ENCODE assay signal across 25 cellular contexts in the genomic region with DNA sequence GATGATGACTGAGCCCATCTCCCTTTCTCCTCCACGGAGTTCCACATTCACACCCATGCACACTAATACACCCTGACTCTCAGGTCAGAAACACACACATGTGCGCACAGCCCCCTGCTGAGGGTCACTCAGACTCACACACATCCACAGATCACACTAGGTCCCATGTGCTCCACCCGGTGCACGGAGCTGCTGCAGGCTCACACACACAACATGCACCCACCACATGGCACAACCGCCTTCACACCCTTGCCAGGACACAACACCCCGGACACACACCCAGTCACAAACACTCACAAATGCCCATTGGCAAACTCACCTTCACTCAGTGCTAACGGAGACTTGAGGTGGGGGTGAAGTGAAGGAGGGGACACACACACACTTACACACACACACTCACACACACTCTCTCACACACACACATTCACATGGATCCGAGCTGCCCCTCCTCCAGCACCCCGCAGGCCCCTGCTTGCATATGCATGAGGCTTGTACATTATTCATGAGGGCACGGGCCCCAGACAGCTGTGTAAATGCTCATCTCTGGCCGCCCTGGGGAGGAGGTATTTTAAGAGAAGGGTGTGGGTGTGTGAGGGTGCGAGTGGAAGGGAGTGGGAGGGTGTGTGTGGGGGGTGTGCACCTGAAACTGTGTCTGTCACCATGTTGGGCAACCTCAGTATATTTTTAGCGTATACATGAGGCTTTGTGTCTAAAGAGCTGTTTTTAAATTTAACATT. TPM values are rescaled to one million over a fixed set of nuclear protein-coding genes. Genes with fewer than 3 reads are reported as not detected.
DNase-seq lines count a peak whose midpoint lies in the region; ATAC-seq and TF ChIP-seq lines count a peak whose summit lies in the region.
"Had no signal": no experiment of that assay in that cellular context is flagged by ENCODE, and none has a peak within 500 bp of the region (broad histone marks: within the 10 kb centered on the region; RNA-seq: fewer than 3 reads in every experiment).

No MANE protein-coding gene starts in this region.

- intact Hi-C loops in dorsolateral prefrontal cortex (cut with DNase I) = no loop called here
- intact Hi-C loops in transverse colon (cut with DNase I; ENCODE audit: low total_unique reads) = no loop called here

- no peaks in the 10 kb centered on the region for H3K79me2 ChIP-seq in osteoblast (ENCODE audit: insufficient read depth, low read length)

- TF ChIP-seq CTCF in dorsolateral prefrontal cortex (IDR thresholded peaks at IDR 0.05 in 54 of 56, conservative IDR thresholded peaks at IDR 0.05 in 2 of 56; ENCODE audit: low read depth in 1 of 56, partially characterized antibody in 56 of 56) (no peak), osteoblast (IDR thresholded peaks at IDR 0.05; ENCODE audit: extremely low read depth, low read depth, low read length) (no peak), transverse colon (IDR thresholded peaks at IDR 0.05) (no peak)

- ATAC-seq in GM18519 (IDR thresholded peaks at IDR 0.05; ENCODE audit: low FRiP score, unreplicated experiment) (no peak), GM18520 (IDR thresholded peaks at IDR 0.05; ENCODE audit: unreplicated experiment) (no peak)
- ATAC-seq: body of pancreas, Panc1 had no signal

- no peak for TF ChIP-seq EP300 in transverse colon (IDR thresholded peaks at IDR 0.05; ENCODE audit: low read depth)

- no peak overlapping the region for H3K4me2 ChIP-seq in osteoblast (ENCODE audit: insufficient read depth, low read length)

- peak overlapping the region in 51 of 59 donors; percentile 41 to 78 (median 62) for H3K4me3 ChIP-seq in dorsolateral prefrontal cortex
- no peak overlapping the region for H3K4me3 ChIP-seq in osteoblast (ENCODE audit: insufficient read depth, low read length)
- no peak overlapping the region for H3K4me3 ChIP-seq in transverse colon
- H3K4me3 ChIP-seq: body of pancreas, heart left ventricle, left ventricle myocardium inferior, spleen, upper lobe of left lung had no signal

- DNase-seq in DMS53 (lab: John Stamatoyannopoulos, UW) = peak; percentile 47
- no peak for DNase-seq in DMS53 treated with DMSO at 0.1 percent for 48 hours (lab: John Stamatoyannopoulos, UW; ENCODE audit: unreplicated experiment)
- peak; percentile 10 for DNase-seq in NCI-H146 treated with DMSO at 0.1 percent for 48 hours (lab: John Stamatoyannopoulos, UW; ENCODE audit: unreplicated experiment)
- DNase-seq in dorsolateral prefrontal cortex = peak in 2 of 10 donors; percentile 44 to 50
- DNase-seq in osteoblast (ENCODE audit: insufficient read length, low spot score, missing footprints) = peak; percentile 49
- no peak for DNase-seq in transverse colon
- DNase-seq: 8988T; activated CD8-positive, alpha-beta memory T cell treated with anti-CD3 and anti-CD28 coated beads, Interleukin-2, amount 50 U/mL, for 4 hours; BE2C; body of pancreas; heart left ventricle; immature natural killer cell; left ventricle myocardium inferior; NCI-H774; spleen; T-helper 17 cell; upper lobe of left lung; WERI-Rb-1 had no signal

- no peaks in the 10 kb centered on the region for H3K9me3 ChIP-seq in osteoblast (ENCODE audit: low read depth, low read length)
- H3K9me3 ChIP-seq in transverse colon = no peaks in the 10 kb centered on the region
- H3K9me3 ChIP-seq: BE2C, body of pancreas, heart left ventricle, left ventricle myocardium inferior, neutrophil, upper lobe of left lung had no signal

- no peak for TF ChIP-seq POLR2A in transverse colon (IDR thresholded peaks at IDR 0.05)

- in situ Hi-C loops in transverse colon (cut with MboI; ENCODE audit: low pct_ligation_motif_present in 1 of 4, low pct_unique_long_range_greater_than_20kb in 1 of 4, low sequenced_read_pairs in 3 of 4) = no loop called here

- H3K27ac ChIP-seq in dorsolateral prefrontal cortex = peak overlapping the region in 6 of 59 donors; percentile 6 to 73 (median 12)
- no peak overlapping the region for H3K27ac ChIP-seq in osteoblast (ENCODE audit: low read depth, low read length)
- H3K27ac ChIP-seq in transverse colon = no peak overlapping the region
- H3K27ac ChIP-seq: body of pancreas, heart left ventricle, left ventricle myocardium inferior, neutrophil, spleen, upper lobe of left lung, WERI-Rb-1 had no signal

- no peaks in the 10 kb centered on the region for H3K36me3 ChIP-seq in osteoblast (ENCODE audit: insufficient read depth, low read length)
- no peaks in the 10 kb centered on the region for H3K36me3 ChIP-seq in transverse colon
- H3K36me3 ChIP-seq: BE2C, heart left ventricle, left ventricle myocardium inferior, neutrophil, spleen, upper lobe of left lung, WERI-Rb-1 had no signal

- peaks cover 7% of the 10 kb centered on the region for H4K20me1 ChIP-seq in osteoblast (ENCODE audit: insufficient read depth, low read length)

- H3K27me3 ChIP-seq in dorsolateral prefrontal cortex (peaks cover 0 to 33% (median 4%) of the 10 kb centered on the region in 45 donors), osteoblast (ENCODE audit: insufficient read depth, low read length) (peaks cover 24% of the 10 kb centered on the region), transverse colon (peaks cover 74% of the 10 kb centered on the region)

- no peak overlapping the region for H2AFZ ChIP-seq in osteoblast (ENCODE audit: low read length)

- 40% methylated on average over 13 of the region's 13 CpGs; no CpG with 5 or more reads in 1 of the 2 donors for WGBS in transverse colon (ENCODE audit: low coverage in 1 of 2), 2 donors

- H3K4me1 ChIP-seq in osteoblast (ENCODE audit: insufficient read depth, low read length) (no peaks in the 10 kb centered on the region), transverse colon (no peaks in the 10 kb centered on the region)
- H3K4me1 ChIP-seq: BE2C, body of pancreas, heart left ventricle, left ventricle myocardium inferior, spleen, upper lobe of left lung had no signal

RNA-seq across cellular contexts. Expression of gene NCAN, which starts 2.2 kb away (rescaled TPM):
- total RNA-seq in dorsolateral prefrontal cortex = 100 to 1,000 TPM in 51 of 120 experiments, 10 to 100 TPM in 69; 41.7 to 274 (median 96.1) TPM
- under 0.01 TPM in 1 of 2 replicates, not detected in the other for total RNA-seq in osteoblast
- under 1 TPM in 1 of 4 donors, not detected in 3; 0.16 TPM for total RNA-seq in transverse colon
- total RNA-seq: body of pancreas, heart left ventricle, left ventricle myocardium inferior, mononuclear cell, renal cortical epithelial cell, SK-MEL-5, T-helper 17 cell had no signal

RNA-seq across cellular contexts. Expression of gene NR2C2AP, which starts 10.8 kb away (rescaled TPM):
- total RNA-seq in dorsolateral prefrontal cortex (10 to 100 TPM in 85 of 120 experiments, 1 to 10 TPM in 35; 6.3 to 17.2 (median 11.1) TPM), osteoblast (6.2 and 6.5 TPM in 2 replicates), transverse colon (10 to 100 TPM in 1 of 4 donors, 1 to 10 TPM in 3; 2.2 to 12.3 (median 6.4) TPM)

RNA-seq across cellular contexts. Expression of gene RFXANK, which starts 21.9 kb away (rescaled TPM):
- total RNA-seq in dorsolateral prefrontal cortex (10 to 100 TPM; 25.2 to 73.9 (median 38.1) TPM), osteoblast (37.4 and 47.4 TPM in 2 replicates), transverse colon (10 to 100 TPM; 35.9 to 51.1 (median 48.6) TPM)

RNA-seq across cellular contexts. Expression of gene BORCS8, which starts 22.0 kb away (rescaled TPM):
- 10 to 100 TPM; 28.1 to 68.0 (median 47.0) TPM for total RNA-seq in dorsolateral prefrontal cortex
- 16.2 and 17.4 TPM in 2 replicates for total RNA-seq in osteoblast
- 100 to 1,000 TPM in 1 of 4 donors, 10 to 100 TPM in 3; 13.0 to 132 (median 26.6) TPM for total RNA-seq in transverse colon

RNA-seq across cellular contexts. Expression of gene MEF2B, which starts 43.9 kb away (rescaled TPM):
- total RNA-seq in dorsolateral prefrontal cortex (1 to 10 TPM in 82 of 120 experiments, under 1 TPM in 28, not detected in 10; 0.33 to 5.3 (median 1.9) TPM), osteoblast (0.29 and 0.36 TPM in 2 replicates), transverse colon (under 1 TPM in 1 of 4 donors, not detected in 3; 0.95 TPM)
- total RNA-seq: body of pancreas, SK-MEL-5 had no signal

Comparison
In these comparisons a context has a peak if more than half of its experiments do, and no peak if none do; other contexts are left out.
1. DNase-seq: peak in DMS53 (single experiment), NCI-H146 treated with DMSO at 0.1 percent for 48 hours (single experiment) and osteoblast (single experiment); none in DMS53 treated with DMSO at 0.1 percent for 48 hours (single experiment) and transverse colon (single experiment).
2. H3K4me3 ChIP-seq: peak in dorsolateral prefrontal cortex (51 of 59); none in osteoblast (single experiment) and transverse colon (0 of 4).
3. RNA of gene NCAN, which starts 2.2 kb away (total RNA-seq): 41.7 to 274 TPM in dorsolateral prefrontal cortex; under 0.01 TPM in osteoblast and 0.16 TPM in transverse colon; every median in the first group is over 10 times any median in the second.